ENCODE assay signal across 1 cellular context in the genomic region with DNA sequence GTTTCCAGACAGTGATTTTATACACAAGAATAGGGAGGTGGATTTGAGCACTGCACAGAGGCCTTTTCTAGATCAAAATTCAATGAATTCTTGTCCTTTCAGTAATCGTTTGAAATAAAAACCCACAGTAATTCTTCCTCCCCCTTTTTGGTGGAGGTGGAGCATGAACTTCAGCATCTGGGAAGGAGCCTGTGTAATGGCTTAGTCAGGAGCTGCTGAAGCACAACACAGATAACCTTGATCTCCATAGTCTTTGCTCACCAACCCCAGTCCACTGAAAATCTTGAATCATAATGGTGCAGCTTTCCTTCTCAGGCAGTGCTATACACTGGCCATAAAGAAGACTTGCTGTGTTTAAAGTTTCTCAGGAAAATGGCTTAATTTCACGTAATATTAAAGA.
TF ChIP-seq lines count a peak whose summit lies in the region.

No MANE protein-coding gene starts in this region.

TF ChIP-seq in GM23338, 12 proteins besides CTCF, POLR2A, EP300 and RAD21 (continued from another document):
- no peak for TF ChIP-seq CREB1 (CRISPR knock-in tag; IDR thresholded peaks at IDR 0.05; ENCODE audit: low read depth)
- TF ChIP-seq STAT1 (IDR thresholded peaks at IDR 0.05; ENCODE audit: unreplicated experiment) = no peak
